In the genomic region with DNA sequence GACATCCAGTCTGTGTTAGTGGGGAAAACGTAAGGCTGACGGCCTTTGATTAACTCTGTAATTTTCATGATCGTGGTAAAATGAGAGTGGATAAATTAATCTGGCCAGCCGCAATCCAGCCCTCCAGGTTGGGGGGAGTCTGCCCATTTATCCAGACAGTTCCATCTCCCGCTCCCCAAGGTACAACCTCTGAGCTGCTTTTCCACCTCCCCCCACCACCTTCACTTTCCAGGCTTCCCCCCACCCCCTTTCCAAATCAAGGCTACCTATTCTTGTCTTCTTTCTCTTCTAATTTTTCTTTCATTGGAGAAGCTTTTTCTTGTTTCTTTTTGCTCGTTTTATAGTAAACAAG, we compare ENCODE assay signal across 8 cellular contexts. TPM values are rescaled to one million over a fixed set of nuclear protein-coding genes. Genes with fewer than 3 reads are reported as not detected.
A peak's percentile ranks its signal among the peaks of the same experiment; 100 is the strongest.
DNase-seq lines count a peak whose midpoint lies in the region; ATAC-seq and TF ChIP-seq lines count a peak whose summit lies in the region.

No MANE protein-coding gene starts in this region.

- H3K27ac ChIP-seq in adrenal gland, result peak overlapping the region; percentile 94 to 99 (median 97)
- peak overlapping the region; percentile 94 to 99 for H3K27ac ChIP-seq in liver (ENCODE audit: low read depth in 1 of 2, low read length in 2 of 2)

- TF ChIP-seq RAD21 in liver (IDR thresholded peaks at IDR 0.05), result no peak

- peaks cover 72% of the 10 kb centered on the region for H3K4me1 Mint-ChIP-seq in activated naive CD4-positive, alpha-beta T cell treated with anti-CD3 and anti-CD28 coated beads, Interleukin-2, amount 10 ng/mL, durations not matched to agents 7 days and 5 days
- H3K4me1 Mint-ChIP-seq in type B pancreatic cell (ENCODE audit: unreplicated experiment), result peaks cover 40% of the 10 kb centered on the region

- CTCF ChIA-PET in activated naive CD4-positive, alpha-beta T cell treated with anti-CD3 and anti-CD28 coated beads, Interleukin-2, amount 10 ng/mL, durations not matched to agents 7 days and 5 days (lab: Charles Lee), result interaction anchor here (0.9 kb wide), 1 partner anchor 161 kb away, joined by 3 read pairs; no protein-coding TSS in a partner anchor

- H3K36me3 Mint-ChIP-seq in activated naive CD4-positive, alpha-beta T cell treated with anti-CD3 and anti-CD28 coated beads, Interleukin-2, amount 10 ng/mL, durations not matched to agents 7 days and 5 days, result peaks cover 24% of the 10 kb centered on the region
- H3K36me3 Mint-ChIP-seq in type B pancreatic cell, result no peaks in the 10 kb centered on the region

- H3K36me3 ChIP-seq in adrenal gland (replicated peaks in 1 of 2) (no peaks in the 10 kb centered on the region), liver (ENCODE audit: control insufficient read depth in 4 of 4, insufficient read depth in 3 of 4, low read depth in 1 of 4, low read length in 3 of 4) (no peaks in the 10 kb centered on the region)

- in situ Hi-C loops in G401 (cut with HindIII; ENCODE audit: low sequenced_read_pairs), result no loop called here

- H3K9me3 ChIP-seq in adrenal gland (replicated peaks in 1 of 3) (no peaks in the 10 kb centered on the region), liver (ENCODE audit: control insufficient read depth in 4 of 4, low read length in 3 of 4) (no peaks in the 10 kb centered on the region)

- TF ChIP-seq POLR2A in adrenal gland (IDR thresholded peaks at IDR 0.05), result no peak

- 0 to 2% (median 0%) methylated on average over 6 of the region's 6 CpGs for WGBS in adrenal gland, 4 donors
- WGBS in liver, result 0% methylated on average over 6 of the region's 6 CpGs

- no peak for ATAC-seq in HG03095 (IDR thresholded peaks at IDR 0.05; ENCODE audit: unreplicated experiment)

- TF ChIP-seq CTCF in adrenal gland (IDR thresholded peaks at IDR 0.05), result no peak
- no peak for TF ChIP-seq CTCF in liver (IDR thresholded peaks at IDR 0.05; ENCODE audit: low read depth, low read length, missing input control)
- no peak for TF ChIP-seq CTCF in type B pancreatic cell (conservative IDR thresholded peaks at IDR 0.05)

- peak overlapping the region; percentile 92 to 99 for H3K9ac ChIP-seq in liver (ENCODE audit: low read depth in 1 of 2, low read length in 2 of 2)

- intact Hi-C loops in adrenal gland (cut with DNase I), result no loop called here

- H3K4me3 ChIP-seq in adrenal gland (peak overlapping the region in 3 of 4 donors; percentile 74 to 92 (median 78)), liver (ENCODE audit: low read depth in 1 of 3, low read length in 3 of 3) (peak overlapping the region; percentile 82 to 97 (median 88))

- H3K9me3 Mint-ChIP-seq in activated naive CD4-positive, alpha-beta T cell treated with anti-CD3 and anti-CD28 coated beads, Interleukin-2, amount 10 ng/mL, durations not matched to agents 7 days and 5 days, result no peaks in the 10 kb centered on the region
- H3K9me3 Mint-ChIP-seq in type B pancreatic cell, result no peaks in the 10 kb centered on the region

- H3K27me3 Mint-ChIP-seq in activated naive CD4-positive, alpha-beta T cell treated with anti-CD3 and anti-CD28 coated beads, Interleukin-2, amount 10 ng/mL, durations not matched to agents 7 days and 5 days, result no peaks in the 10 kb centered on the region
- no peaks in the 10 kb centered on the region for H3K27me3 Mint-ChIP-seq in type B pancreatic cell

- H3K4me3 Mint-ChIP-seq in activated naive CD4-positive, alpha-beta T cell treated with anti-CD3 and anti-CD28 coated beads, Interleukin-2, amount 10 ng/mL, durations not matched to agents 7 days and 5 days, result peak overlapping the region; percentile 78
- peak overlapping the region; percentile 89 for H3K4me3 Mint-ChIP-seq in type B pancreatic cell

- H3K4me1 ChIP-seq in adrenal gland (replicated peaks in 1 of 2), result peaks cover 39 to 84% of the 10 kb centered on the region in 2 donors
- peaks cover 1 to 34% (median 14%) of the 10 kb centered on the region in 4 donors for H3K4me1 ChIP-seq in liver (ENCODE audit: control insufficient read depth in 4 of 4, insufficient read depth in 4 of 4, low read length in 3 of 4)

- peak overlapping the region; percentile 87 for H3K27ac Mint-ChIP-seq in activated naive CD4-positive, alpha-beta T cell treated with anti-CD3 and anti-CD28 coated beads, Interleukin-2, amount 10 ng/mL, durations not matched to agents 7 days and 5 days
- H3K27ac Mint-ChIP-seq in type B pancreatic cell, result peak overlapping the region; percentile 85

- H3K27me3 ChIP-seq in adrenal gland (no peaks in the 10 kb centered on the region), liver (ENCODE audit: control insufficient read depth in 4 of 4, insufficient read depth in 4 of 4, low read length in 3 of 4) (no peaks in the 10 kb centered on the region)

- DNase-seq in activated naive CD4-positive, alpha-beta T cell treated with anti-CD3 and anti-CD28 coated beads, Interleukin-2, amount 10 ng/mL, durations not matched to agents 7 days and 5 days, result peak; percentile 29
- DNase-seq in activated naive CD4-positive, alpha-beta T cell treated with anti-CD3 and anti-CD28 coated beads, Interleukin-2, amount 50 U/mL, for 16 hours, result no peak
- no peak for DNase-seq in adrenal gland
- no peak for DNase-seq in type B pancreatic cell (ENCODE audit: extremely low spot score, unreplicated experiment)
- no peak for DNase-seq in NCI-H526 treated with DMSO at 0.1 percent for 48 hours (lab: John Stamatoyannopoulos, UW)
- no peak for DNase-seq in G401 (ENCODE audit: low spot score)

TF ChIP-seq in liver, 16 proteins besides CTCF, POLR2A, EP300 and RAD21:
- TF ChIP-seq, protein P1, sequence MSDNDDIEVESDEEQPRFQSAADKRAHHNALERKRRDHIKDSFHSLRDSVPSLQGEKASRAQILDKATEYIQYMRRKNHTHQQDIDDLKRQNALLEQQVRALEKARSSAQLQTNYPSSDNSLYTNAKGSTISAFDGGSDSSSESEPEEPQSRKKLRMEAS (IDR thresholded peaks at IDR 0.05), result no peak
- TF ChIP-seq, protein P2, sequence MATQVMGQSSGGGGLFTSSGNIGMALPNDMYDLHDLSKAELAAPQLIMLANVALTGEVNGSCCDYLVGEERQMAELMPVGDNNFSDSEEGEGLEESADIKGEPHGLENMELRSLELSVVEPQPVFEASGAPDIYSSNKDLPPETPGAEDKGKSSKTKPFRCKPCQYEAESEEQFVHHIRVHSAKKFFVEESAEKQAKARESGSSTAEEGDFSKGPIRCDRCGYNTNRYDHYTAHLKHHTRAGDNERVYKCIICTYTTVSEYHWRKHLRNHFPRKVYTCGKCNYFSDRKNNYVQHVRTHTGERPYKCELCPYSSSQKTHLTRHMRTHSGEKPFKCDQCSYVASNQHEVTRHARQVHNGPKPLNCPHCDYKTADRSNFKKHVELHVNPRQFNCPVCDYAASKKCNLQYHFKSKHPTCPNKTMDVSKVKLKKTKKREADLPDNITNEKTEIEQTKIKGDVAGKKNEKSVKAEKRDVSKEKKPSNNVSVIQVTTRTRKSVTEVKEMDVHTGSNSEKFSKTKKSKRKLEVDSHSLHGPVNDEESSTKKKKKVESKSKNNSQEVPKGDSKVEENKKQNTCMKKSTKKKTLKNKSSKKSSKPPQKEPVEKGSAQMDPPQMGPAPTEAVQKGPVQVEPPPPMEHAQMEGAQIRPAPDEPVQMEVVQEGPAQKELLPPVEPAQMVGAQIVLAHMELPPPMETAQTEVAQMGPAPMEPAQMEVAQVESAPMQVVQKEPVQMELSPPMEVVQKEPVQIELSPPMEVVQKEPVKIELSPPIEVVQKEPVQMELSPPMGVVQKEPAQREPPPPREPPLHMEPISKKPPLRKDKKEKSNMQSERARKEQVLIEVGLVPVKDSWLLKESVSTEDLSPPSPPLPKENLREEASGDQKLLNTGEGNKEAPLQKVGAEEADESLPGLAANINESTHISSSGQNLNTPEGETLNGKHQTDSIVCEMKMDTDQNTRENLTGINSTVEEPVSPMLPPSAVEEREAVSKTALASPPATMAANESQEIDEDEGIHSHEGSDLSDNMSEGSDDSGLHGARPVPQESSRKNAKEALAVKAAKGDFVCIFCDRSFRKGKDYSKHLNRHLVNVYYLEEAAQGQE (IDR thresholded peaks at IDR 0.05), result no peak
- TF ChIP-seq RXRA (IDR thresholded peaks at IDR 0.05) (no peak), SP1 (IDR thresholded peaks at IDR 0.05) (no peak)

RNA-seq across cellular contexts. Expression of a gene that starts 6.0 kb away (rescaled TPM):
- total RNA-seq in adrenal gland, result 10 to 100 TPM; 16.1 to 62.9 (median 38.2) TPM
- polyA plus RNA-seq in adrenal gland, result 10 to 100 TPM; 13.0 to 34.2 (median 21.6) TPM
- total RNA-seq in liver, result 10 to 100 TPM; 15.6 to 17.7 TPM
- polyA plus RNA-seq in liver, result 10 to 100 TPM in 1 of 2 donors, 1 to 10 TPM in 1; 7.3 to 23.2 TPM
- total RNA-seq in type B pancreatic cell (ENCODE audit: low replicate concordance), result 25.6 and 27.8 TPM in 2 replicates
- total RNA-seq in G401 (2014; rRNA removed; shearing (Covaris generic)), result 13.5 and 20.5 TPM in 2 replicates

RNA-seq across cellular contexts. Expression of a gene that starts 6.1 kb away (rescaled TPM):
- 1 to 10 TPM; 1.6 to 9.0 (median 4.6) TPM for total RNA-seq in adrenal gland
- polyA plus RNA-seq in adrenal gland, result 1 to 10 TPM; 2.0 to 4.4 (median 4.1) TPM
- total RNA-seq in liver, result 1 to 10 TPM; 1.3 to 1.8 TPM
- under 1 TPM; 0.42 to 0.43 TPM for polyA plus RNA-seq in liver
- 7.6 and 20.1 TPM in 2 replicates for total RNA-seq in type B pancreatic cell (ENCODE audit: low replicate concordance)
- 3.7 and 7.3 TPM in 2 replicates for total RNA-seq in G401 (2014; rRNA removed; shearing (Covaris generic))
